Comparison of ENCODE assay signal across 12 cellular contexts in genomic region chr2:194545978-194546377, GRCh38.
DNase-seq lines count a peak whose midpoint lies in the region; ATAC-seq and TF ChIP-seq lines count a peak whose summit lies in the region.
"Had no signal": no experiment of that assay in that cellular context is flagged by ENCODE, and none has a peak within 500 bp of the region (broad histone marks: within the 10 kb centered on the region; RNA-seq: fewer than 3 reads in every experiment).

No MANE protein-coding gene starts in this region.

- H3K27ac Mint-ChIP-seq in activated CD8-positive, alpha-beta T cell treated with anti-CD3 and anti-CD28 coated beads for 36 hours = no peak overlapping the region
- no peak overlapping the region for H3K27ac Mint-ChIP-seq in mesothelial cell of epicardium
- H3K27ac Mint-ChIP-seq: dendritic cell treated with granulocyte-macrophage colony-stimulating factor and Interleukin-4, amounts not matched to agents 40 ng/mL and 50 ng/mL, for 4 days had no signal

- H3K27me3 Mint-ChIP-seq in activated CD8-positive, alpha-beta T cell treated with anti-CD3 and anti-CD28 coated beads for 36 hours = no peaks in the 10 kb centered on the region
- H3K27me3 Mint-ChIP-seq in mesothelial cell of epicardium (ENCODE audit: low read depth) = no peaks in the 10 kb centered on the region
- H3K27me3 Mint-ChIP-seq: dendritic cell treated with granulocyte-macrophage colony-stimulating factor and Interleukin-4, amounts not matched to agents 40 ng/mL and 50 ng/mL, for 4 days had no signal

- POLR2A ChIA-PET in activated CD8-positive, alpha-beta T cell treated with anti-CD3 and anti-CD28 coated beads for 36 hours (lab: Charles Lee) = no interaction called here

- no peak overlapping the region for H3K4me3 ChIP-seq in epithelial cell of proximal tubule (ENCODE audit: low read depth, low read length)
- H3K4me3 ChIP-seq in lower leg skin (ENCODE audit: low read depth, poor library complexity, severe bottlenecking) = no peak overlapping the region
- H3K4me3 ChIP-seq: BLaER1 had no signal

- 76 to 82% methylated on average over 1 of the region's 1 CpG for WGBS in lower leg skin, 2 donors

- TF ChIP-seq CTCF in epithelial cell of proximal tubule (conservative IDR thresholded peaks at IDR 0.05; ENCODE audit: low read depth, low read length) (peak; percentile 36), mesothelial cell of epicardium (IDR thresholded peaks at IDR 0.05; ENCODE audit: unreplicated experiment) (no peak), lower leg skin (IDR thresholded peaks at IDR 0.05) (no peak)
- TF ChIP-seq CTCF in activated CD8-positive, alpha-beta T cell treated with anti-CD3 and anti-CD28 coated beads for 36 hours (IDR thresholded peaks at IDR 0.05) = no peak

- no peaks in the 10 kb centered on the region for H3K9me3 Mint-ChIP-seq in activated CD8-positive, alpha-beta T cell treated with anti-CD3 and anti-CD28 coated beads for 36 hours
- H3K9me3 Mint-ChIP-seq in mesothelial cell of epicardium = peaks cover 30% of the 10 kb centered on the region
- H3K9me3 Mint-ChIP-seq: activated T-cell treated with anti-CD3 and anti-CD28 coated beads, Interleukin-2, amount 50 U/mL, for 4 hours had no signal

- no peak for TF ChIP-seq POLR2A in lower leg skin (IDR thresholded peaks at IDR 0.05)

- no peak for ATAC-seq in activated CD8-positive, alpha-beta T cell treated with anti-CD3 and anti-CD28 coated beads for 36 hours
- ATAC-seq: activated T-cell treated with anti-CD3 and anti-CD28 coated beads, Interleukin-2, amount 50 U/mL, for 4 hours had no signal

- intact Hi-C loops in activated CD8-positive, alpha-beta T cell treated with anti-CD3 and anti-CD28 coated beads for 36 hours (cut with micrococcal nuclease) = no loop called here
- intact Hi-C loops in lower leg skin (cut with DNase I; ENCODE audit: low total_unique reads) = no loop called here

- DNase-seq in NOMO-1 treated with DMSO at 0.1 percent for 48 hours (lab: John Stamatoyannopoulos, UW; ENCODE audit: unreplicated experiment) (peak; percentile 5), NOMO-1 (lab: John Stamatoyannopoulos, UW; ENCODE audit: unreplicated experiment in 2 of 2) (no peak), NOMO-1 treated with dmso at 0.1 percent for 144 hours (lab: John Stamatoyannopoulos, UW; ENCODE audit: unreplicated experiment) (peak; percentile 0), epithelial cell of proximal tubule (ENCODE audit: low read depth) (no peak), superior temporal gyrus (ENCODE audit: extremely low spot score) (peak; percentile 48), mesothelial cell of epicardium (ENCODE audit: low spot score in 2 of 2, unreplicated experiment in 2 of 2) (no peak), lower leg skin (ENCODE audit: low spot score in 2 of 2) (no peak)
- no peak for DNase-seq in activated CD8-positive, alpha-beta T cell treated with anti-CD3 and anti-CD28 coated beads for 36 hours
- DNase-seq: activated T-cell treated with anti-CD3 and anti-CD28 coated beads, Interleukin-2, amount 50 U/mL, for 4 hours; stimulated activated naive CD4-positive, alpha-beta T cell treated with Interleukin-2 at 50 U/mL for 16 hours had no signal

- CTCF ChIA-PET in activated CD8-positive, alpha-beta T cell treated with anti-CD3 and anti-CD28 coated beads for 36 hours (lab: Charles Lee) = interaction anchor here (1.2 kb wide), 1 partner anchor 321 kb away, joined by 4 read pairs; no protein-coding TSS in a partner anchor

- no peaks in the 10 kb centered on the region for H3K4me1 Mint-ChIP-seq in activated CD8-positive, alpha-beta T cell treated with anti-CD3 and anti-CD28 coated beads for 36 hours (ENCODE audit: low read depth)
- peaks cover 23% of the 10 kb centered on the region for H3K4me1 Mint-ChIP-seq in mesothelial cell of epicardium

- H3K4me3 Mint-ChIP-seq in activated CD8-positive, alpha-beta T cell treated with anti-CD3 and anti-CD28 coated beads for 36 hours = no peak overlapping the region
- no peak overlapping the region for H3K4me3 Mint-ChIP-seq in mesothelial cell of epicardium
- H3K4me3 Mint-ChIP-seq: activated T-cell treated with anti-CD3 and anti-CD28 coated beads, Interleukin-2, amount 50 U/mL, for 4 hours; dendritic cell treated with granulocyte-macrophage colony-stimulating factor and Interleukin-4, amounts not matched to agents 40 ng/mL and 50 ng/mL, for 4 days had no signal

- no peaks in the 10 kb centered on the region for H3K36me3 Mint-ChIP-seq in activated CD8-positive, alpha-beta T cell treated with anti-CD3 and anti-CD28 coated beads for 36 hours (ENCODE audit: low read depth)
- peaks cover 4% of the 10 kb centered on the region for H3K36me3 Mint-ChIP-seq in mesothelial cell of epicardium

Comparison
In these comparisons a context has a peak if more than half of its experiments do, and no peak if none do; other contexts are left out.
1. DNase-seq: peak in NOMO-1 treated with DMSO at 0.1 percent for 48 hours (single experiment), NOMO-1 treated with dmso at 0.1 percent for 144 hours (single experiment) and superior temporal gyrus (single experiment); none in NOMO-1 (0 of 2), epithelial cell of proximal tubule (single experiment), activated CD8-positive, alpha-beta T cell treated with anti-CD3 and anti-CD28 coated beads for 36 hours (single experiment), mesothelial cell of epicardium (0 of 2) and lower leg skin (0 of 2).